In the genomic region with DNA sequence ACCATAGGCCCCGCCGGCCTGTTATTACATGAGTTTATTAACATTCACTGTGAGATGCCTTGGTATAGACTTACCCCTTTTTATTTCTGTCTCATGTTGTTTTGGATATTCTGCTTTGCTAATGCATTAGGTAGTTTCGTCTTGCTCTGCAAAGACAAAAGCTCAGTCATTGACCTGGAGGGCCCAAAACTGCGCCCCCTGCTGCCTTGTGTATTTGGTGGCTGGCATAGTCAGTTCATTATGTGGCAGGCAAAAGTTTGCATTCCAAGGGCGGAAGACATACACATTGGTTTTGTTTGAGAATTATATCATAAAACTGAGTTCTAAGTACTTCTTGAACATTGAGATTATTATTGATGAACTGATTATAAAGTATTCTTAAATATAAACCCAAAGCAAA, we compare ENCODE assay signal across 9 cellular contexts.
DNase-seq lines count a peak whose midpoint lies in the region; ATAC-seq and TF ChIP-seq lines count a peak whose summit lies in the region.
"Had no signal": no experiment of that assay in that cellular context is flagged by ENCODE, and none has a peak within 500 bp of the region (broad histone marks: within the 10 kb centered on the region; RNA-seq: fewer than 3 reads in every experiment).

No MANE protein-coding gene starts in this region.

- H3K27me3 ChIP-seq in heart left ventricle, result no peaks in the 10 kb centered on the region

- H3K27ac ChIP-seq in heart left ventricle, result no peak overlapping the region

- peaks cover 2% of the 10 kb centered on the region for H3K27me3 Mint-ChIP-seq in activated CD4-positive, alpha-beta memory T cell treated with anti-CD3 and anti-CD28 coated beads, Interleukin-2, amount 10 ng/mL, durations not matched to agents 7 days and 5 days
- H3K27me3 Mint-ChIP-seq: activated naive CD8-positive, alpha-beta T cell had no signal

- H3K9me3 ChIP-seq in heart left ventricle, result peaks cover 0 to 3% (median 0%) of the 10 kb centered on the region in 12 donors

- H3K4me1 ChIP-seq in heart left ventricle, result no peaks in the 10 kb centered on the region

- POLR2A ChIA-PET in activated CD4-positive, alpha-beta memory T cell treated with anti-CD3 and anti-CD28 coated beads, Interleukin-2, amount 10 ng/mL, durations not matched to agents 7 days and 5 days (lab: Charles Lee), result no interaction called here

- DNase-seq in heart left ventricle (no peak), cardiac septum (ENCODE audit: low spot score) (no peak), fibroblast of pulmonary artery (ENCODE audit: low read depth) (peak; percentile 35), GM03348 (ENCODE audit: low spot score) (no peak), NCI-H2196 (lab: John Stamatoyannopoulos, UW; ENCODE audit: unreplicated experiment) (no peak)
- DNase-seq in activated CD4-positive, alpha-beta memory T cell treated with anti-CD3 and anti-CD28 coated beads, Interleukin-2, amount 10 ng/mL, durations not matched to agents 7 days and 5 days, result peak; percentile 42
- DNase-seq in stimulated activated CD4-positive, alpha-beta T cell treated with anti-CD3 and anti-CD28 coated beads, Interleukin-1b, Interleukin-23, amount 100 ng/mL, for 24 hours (ENCODE audit: low read depth in 4 of 4, low spot score in 1 of 4), result peak; percentile 20 to 30 (median 28)

- no peaks in the 10 kb centered on the region for H3K4me1 Mint-ChIP-seq in activated CD4-positive, alpha-beta memory T cell treated with anti-CD3 and anti-CD28 coated beads, Interleukin-2, amount 10 ng/mL, durations not matched to agents 7 days and 5 days

- CTCF ChIA-PET in activated CD4-positive, alpha-beta memory T cell treated with anti-CD3 and anti-CD28 coated beads, Interleukin-2, amount 10 ng/mL, durations not matched to agents 7 days and 5 days (lab: Charles Lee), result interaction anchor here (1.3 to 1.8 kb wide), 4 partner anchors 280 to 808 kb away, joined by 3 to 11 read pairs (median 6); partner anchors contain the start of gene SDK1

- WGBS in heart left ventricle, 4 donors, result 64 to 72% (median 69%) methylated on average over 5 of the region's 5 CpGs

- no peak for TF ChIP-seq POLR2A in heart left ventricle (IDR thresholded peaks at IDR 0.05)

- H3K36me3 ChIP-seq in heart left ventricle, result no peaks in the 10 kb centered on the region

- peak in 9 of 12 donors; percentile 17 to 47 (median 27) for TF ChIP-seq CTCF in heart left ventricle (IDR thresholded peaks at IDR 0.05)
- TF ChIP-seq CTCF in fibroblast of pulmonary artery (IDR thresholded peaks at IDR 0.05; ENCODE audit: low read length, missing control alignments), result peak; percentile 44

- intact Hi-C loops in heart left ventricle (cut with DNase I), result loop anchor here in 3 of 10 donors (5.0 to 10.0 kb wide), 4 partner anchors 369 to 809 kb away; partner anchors contain the start of gene SDK1 (in 2 of the 3)
- intact Hi-C loops in cardiac septum (cut with DNase I), result no loop called here

- no peaks in the 10 kb centered on the region for H3K36me3 Mint-ChIP-seq in activated CD4-positive, alpha-beta memory T cell treated with anti-CD3 and anti-CD28 coated beads, Interleukin-2, amount 10 ng/mL, durations not matched to agents 7 days and 5 days (ENCODE audit: low read depth)
- H3K36me3 Mint-ChIP-seq: activated naive CD8-positive, alpha-beta T cell had no signal

- H3K4me3 Mint-ChIP-seq in activated CD4-positive, alpha-beta memory T cell treated with anti-CD3 and anti-CD28 coated beads, Interleukin-2, amount 10 ng/mL, durations not matched to agents 7 days and 5 days, result no peak overlapping the region
- H3K4me3 Mint-ChIP-seq: activated naive CD8-positive, alpha-beta T cell had no signal

- ATAC-seq in heart left ventricle, result no peak
- ATAC-seq in GM21723 (IDR thresholded peaks at IDR 0.05; ENCODE audit: unreplicated experiment), result no peak

- H3K4me3 ChIP-seq in heart left ventricle (no peak overlapping the region), fibroblast of pulmonary artery (replicated peaks; ENCODE audit: low read depth, low read length) (no peak overlapping the region)

- H3K27ac Mint-ChIP-seq in activated CD4-positive, alpha-beta memory T cell treated with anti-CD3 and anti-CD28 coated beads, Interleukin-2, amount 10 ng/mL, durations not matched to agents 7 days and 5 days, result no peak overlapping the region
- H3K27ac Mint-ChIP-seq: activated naive CD8-positive, alpha-beta T cell had no signal

- H3K9me3 Mint-ChIP-seq in activated CD4-positive, alpha-beta memory T cell treated with anti-CD3 and anti-CD28 coated beads, Interleukin-2, amount 10 ng/mL, durations not matched to agents 7 days and 5 days, result no peaks in the 10 kb centered on the region

Comparison
In these comparisons a context has a peak if more than half of its experiments do, and no peak if none do; other contexts are left out.
1. DNase-seq: peak in activated CD4-positive, alpha-beta memory T cell treated with anti-CD3 and anti-CD28 coated beads, Interleukin-2, amount 10 ng/mL, durations not matched to agents 7 days and 5 days (single experiment), fibroblast of pulmonary artery (single experiment) and stimulated activated CD4-positive, alpha-beta T cell treated with anti-CD3 and anti-CD28 coated beads, Interleukin-1b, Interleukin-23, amount 100 ng/mL, for 24 hours (4 of 4); none in heart left ventricle (0 of 5), cardiac septum (single experiment), GM03348 (single experiment) and NCI-H2196 (single experiment).